In the genomic region with DNA sequence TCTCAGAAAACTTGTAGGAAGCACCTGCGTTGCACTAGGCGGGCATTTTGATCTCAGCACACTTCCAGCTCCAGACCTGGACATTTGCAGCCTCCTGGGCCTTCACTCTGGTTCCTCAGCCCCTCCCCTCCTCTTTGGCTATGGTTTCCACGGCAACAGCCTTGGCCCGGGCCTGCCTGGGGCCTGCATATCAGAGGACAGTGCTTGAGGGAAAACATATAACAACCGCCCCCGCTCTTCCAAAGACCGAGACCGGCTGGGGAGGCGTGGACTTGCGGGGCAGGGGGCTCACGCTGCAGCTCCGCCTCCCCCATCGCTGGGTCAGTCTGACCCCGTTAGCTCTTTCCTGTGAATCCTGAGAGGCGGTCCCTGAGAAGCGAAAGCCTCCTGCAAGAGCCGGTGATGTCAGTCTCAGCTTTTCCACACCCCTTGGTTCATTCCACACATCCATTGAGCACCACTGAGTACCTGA, we compare ENCODE assay signal across 1 cellular context.
A peak's percentile ranks its signal among the peaks of the same experiment; 100 is the strongest.
TF ChIP-seq lines count a peak whose summit lies in the region.

No MANE protein-coding gene starts in this region.

TF ChIP-seq in HepG2, 621 proteins besides CTCF, POLR2A, EP300 and RAD21 (continued from another document and continues in another):
- TF ChIP-seq, protein P1, sequence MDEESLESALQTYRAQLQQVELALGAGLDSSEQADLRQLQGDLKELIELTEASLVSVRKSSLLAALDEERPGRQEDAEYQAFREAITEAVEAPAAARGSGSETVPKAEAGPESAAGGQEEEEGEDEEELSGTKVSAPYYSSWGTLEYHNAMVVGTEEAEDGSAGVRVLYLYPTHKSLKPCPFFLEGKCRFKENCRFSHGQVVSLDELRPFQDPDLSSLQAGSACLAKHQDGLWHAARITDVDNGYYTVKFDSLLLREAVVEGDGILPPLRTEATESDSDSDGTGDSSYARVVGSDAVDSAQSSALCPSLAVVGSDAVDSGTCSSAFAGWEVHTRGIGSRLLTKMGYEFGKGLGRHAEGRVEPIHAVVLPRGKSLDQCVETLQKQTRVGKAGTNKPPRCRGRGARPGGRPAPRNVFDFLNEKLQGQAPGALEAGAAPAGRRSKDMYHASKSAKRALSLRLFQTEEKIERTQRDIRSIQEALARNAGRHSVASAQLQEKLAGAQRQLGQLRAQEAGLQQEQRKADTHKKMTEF (CRISPR knock-in tag; IDR thresholded peaks at IDR 0.05), result peak; percentile 57; the same call in 1 of the 2 replicates
- peak; percentile 72; the same call in 1 of the 2 replicates for TF ChIP-seq ZNF747 (CRISPR knock-in tag; IDR thresholded peaks at IDR 0.05; ENCODE audit: borderline replicate concordance)
- no peak for TF ChIP-seq ATF7-NPFF (CRISPR knock-in tag; IDR thresholded peaks at IDR 0.05; ENCODE audit: low read depth)
- TF ChIP-seq ZNF354B (CRISPR knock-in tag; IDR thresholded peaks at IDR 0.05), result 0 out of 2 replicates have a peak, but pooled peaks have one; percentile 39
- peak; percentile 19 for TF ChIP-seq CBX1 (IDR thresholded peaks at IDR 0.05; ENCODE audit: low read depth)
- no peak for TF ChIP-seq SMARCC2 (IDR thresholded peaks at IDR 0.05)
- no peak for TF ChIP-seq ZFP90 (CRISPR knock-in tag; IDR thresholded peaks at IDR 0.05; ENCODE audit: borderline replicate concordance)
- TF ChIP-seq, protein P2, sequence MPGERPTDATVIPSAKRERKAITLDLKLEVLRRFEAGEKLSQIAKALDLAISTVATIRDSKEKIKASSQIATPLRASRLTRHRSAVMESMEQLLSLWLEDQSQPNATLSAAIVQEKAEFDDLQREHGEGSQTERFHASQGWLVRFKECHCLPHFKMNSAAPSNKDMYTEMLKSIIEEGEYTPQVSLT (CRISPR knock-in tag; IDR thresholded peaks at IDR 0.05; ENCODE audit: borderline replicate concordance, low read depth), result no peak
- TF ChIP-seq, protein P3, sequence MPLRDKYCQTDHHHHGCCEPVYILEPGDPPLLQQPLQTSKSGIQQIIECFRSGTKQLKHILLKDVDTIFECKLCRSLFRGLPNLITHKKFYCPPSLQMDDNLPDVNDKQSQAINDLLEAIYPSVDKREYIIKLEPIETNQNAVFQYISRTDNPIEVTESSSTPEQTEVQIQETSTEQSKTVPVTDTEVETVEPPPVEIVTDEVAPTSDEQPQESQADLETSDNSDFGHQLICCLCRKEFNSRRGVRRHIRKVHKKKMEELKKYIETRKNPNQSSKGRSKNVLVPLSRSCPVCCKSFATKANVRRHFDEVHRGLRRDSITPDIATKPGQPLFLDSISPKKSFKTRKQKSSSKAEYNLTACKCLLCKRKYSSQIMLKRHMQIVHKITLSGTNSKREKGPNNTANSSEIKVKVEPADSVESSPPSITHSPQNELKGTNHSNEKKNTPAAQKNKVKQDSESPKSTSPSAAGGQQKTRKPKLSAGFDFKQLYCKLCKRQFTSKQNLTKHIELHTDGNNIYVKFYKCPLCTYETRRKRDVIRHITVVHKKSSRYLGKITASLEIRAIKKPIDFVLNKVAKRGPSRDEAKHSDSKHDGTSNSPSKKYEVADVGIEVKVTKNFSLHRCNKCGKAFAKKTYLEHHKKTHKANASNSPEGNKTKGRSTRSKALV (CRISPR knock-in tag; IDR thresholded peaks at IDR 0.05), result no peak
- TF ChIP-seq MXI1 (IDR thresholded peaks at IDR 0.05; ENCODE audit: borderline replicate concordance, low read depth, low read length), result peak; percentile 23; the same call in 1 of the 3 replicates
- TF ChIP-seq, protein P4, sequence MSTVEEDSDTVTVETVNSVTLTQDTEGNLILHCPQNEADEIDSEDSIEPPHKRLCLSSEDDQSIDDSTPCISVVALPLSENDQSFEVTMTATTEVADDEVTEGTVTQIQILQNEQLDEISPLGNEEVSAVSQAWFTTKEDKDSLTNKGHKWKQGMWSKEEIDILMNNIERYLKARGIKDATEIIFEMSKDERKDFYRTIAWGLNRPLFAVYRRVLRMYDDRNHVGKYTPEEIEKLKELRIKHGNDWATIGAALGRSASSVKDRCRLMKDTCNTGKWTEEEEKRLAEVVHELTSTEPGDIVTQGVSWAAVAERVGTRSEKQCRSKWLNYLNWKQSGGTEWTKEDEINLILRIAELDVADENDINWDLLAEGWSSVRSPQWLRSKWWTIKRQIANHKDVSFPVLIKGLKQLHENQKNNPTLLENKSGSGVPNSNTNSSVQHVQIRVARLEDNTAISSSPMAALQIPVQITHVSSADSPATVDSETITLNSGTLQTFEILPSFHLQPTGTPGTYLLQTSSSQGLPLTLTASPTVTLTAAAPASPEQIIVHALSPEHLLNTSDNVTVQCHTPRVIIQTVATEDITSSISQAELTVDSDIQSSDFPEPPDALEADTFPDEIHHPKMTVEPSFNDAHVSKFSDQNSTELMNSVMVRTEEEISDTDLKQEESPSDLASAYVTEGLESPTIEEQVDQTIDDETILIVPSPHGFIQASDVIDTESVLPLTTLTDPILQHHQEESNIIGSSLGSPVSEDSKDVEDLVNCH (CRISPR knock-in tag; IDR thresholded peaks at IDR 0.05), result no peak
- TF ChIP-seq, protein P5, sequence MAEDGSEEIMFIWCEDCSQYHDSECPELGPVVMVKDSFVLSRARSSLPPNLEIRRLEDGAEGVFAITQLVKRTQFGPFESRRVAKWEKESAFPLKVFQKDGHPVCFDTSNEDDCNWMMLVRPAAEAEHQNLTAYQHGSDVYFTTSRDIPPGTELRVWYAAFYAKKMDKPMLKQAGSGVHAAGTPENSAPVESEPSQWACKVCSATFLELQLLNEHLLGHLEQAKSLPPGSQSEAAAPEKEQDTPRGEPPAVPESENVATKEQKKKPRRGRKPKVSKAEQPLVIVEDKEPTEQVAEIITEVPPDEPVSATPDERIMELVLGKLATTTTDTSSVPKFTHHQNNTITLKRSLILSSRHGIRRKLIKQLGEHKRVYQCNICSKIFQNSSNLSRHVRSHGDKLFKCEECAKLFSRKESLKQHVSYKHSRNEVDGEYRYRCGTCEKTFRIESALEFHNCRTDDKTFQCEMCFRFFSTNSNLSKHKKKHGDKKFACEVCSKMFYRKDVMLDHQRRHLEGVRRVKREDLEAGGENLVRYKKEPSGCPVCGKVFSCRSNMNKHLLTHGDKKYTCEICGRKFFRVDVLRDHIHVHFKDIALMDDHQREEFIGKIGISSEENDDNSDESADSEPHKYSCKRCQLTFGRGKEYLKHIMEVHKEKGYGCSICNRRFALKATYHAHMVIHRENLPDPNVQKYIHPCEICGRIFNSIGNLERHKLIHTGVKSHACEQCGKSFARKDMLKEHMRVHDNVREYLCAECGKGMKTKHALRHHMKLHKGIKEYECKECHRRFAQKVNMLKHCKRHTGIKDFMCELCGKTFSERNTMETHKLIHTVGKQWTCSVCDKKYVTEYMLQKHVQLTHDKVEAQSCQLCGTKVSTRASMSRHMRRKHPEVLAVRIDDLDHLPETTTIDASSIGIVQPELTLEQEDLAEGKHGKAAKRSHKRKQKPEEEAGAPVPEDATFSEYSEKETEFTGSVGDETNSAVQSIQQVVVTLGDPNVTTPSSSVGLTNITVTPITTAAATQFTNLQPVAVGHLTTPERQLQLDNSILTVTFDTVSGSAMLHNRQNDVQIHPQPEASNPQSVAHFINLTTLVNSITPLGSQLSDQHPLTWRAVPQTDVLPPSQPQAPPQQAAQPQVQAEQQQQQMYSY (CRISPR knock-in tag; IDR thresholded peaks at IDR 0.05), result no peak
- peak; percentile 88 for TF ChIP-seq RFX3 (CRISPR knock-in tag; IDR thresholded peaks at IDR 0.05)
- TF ChIP-seq, protein P6, sequence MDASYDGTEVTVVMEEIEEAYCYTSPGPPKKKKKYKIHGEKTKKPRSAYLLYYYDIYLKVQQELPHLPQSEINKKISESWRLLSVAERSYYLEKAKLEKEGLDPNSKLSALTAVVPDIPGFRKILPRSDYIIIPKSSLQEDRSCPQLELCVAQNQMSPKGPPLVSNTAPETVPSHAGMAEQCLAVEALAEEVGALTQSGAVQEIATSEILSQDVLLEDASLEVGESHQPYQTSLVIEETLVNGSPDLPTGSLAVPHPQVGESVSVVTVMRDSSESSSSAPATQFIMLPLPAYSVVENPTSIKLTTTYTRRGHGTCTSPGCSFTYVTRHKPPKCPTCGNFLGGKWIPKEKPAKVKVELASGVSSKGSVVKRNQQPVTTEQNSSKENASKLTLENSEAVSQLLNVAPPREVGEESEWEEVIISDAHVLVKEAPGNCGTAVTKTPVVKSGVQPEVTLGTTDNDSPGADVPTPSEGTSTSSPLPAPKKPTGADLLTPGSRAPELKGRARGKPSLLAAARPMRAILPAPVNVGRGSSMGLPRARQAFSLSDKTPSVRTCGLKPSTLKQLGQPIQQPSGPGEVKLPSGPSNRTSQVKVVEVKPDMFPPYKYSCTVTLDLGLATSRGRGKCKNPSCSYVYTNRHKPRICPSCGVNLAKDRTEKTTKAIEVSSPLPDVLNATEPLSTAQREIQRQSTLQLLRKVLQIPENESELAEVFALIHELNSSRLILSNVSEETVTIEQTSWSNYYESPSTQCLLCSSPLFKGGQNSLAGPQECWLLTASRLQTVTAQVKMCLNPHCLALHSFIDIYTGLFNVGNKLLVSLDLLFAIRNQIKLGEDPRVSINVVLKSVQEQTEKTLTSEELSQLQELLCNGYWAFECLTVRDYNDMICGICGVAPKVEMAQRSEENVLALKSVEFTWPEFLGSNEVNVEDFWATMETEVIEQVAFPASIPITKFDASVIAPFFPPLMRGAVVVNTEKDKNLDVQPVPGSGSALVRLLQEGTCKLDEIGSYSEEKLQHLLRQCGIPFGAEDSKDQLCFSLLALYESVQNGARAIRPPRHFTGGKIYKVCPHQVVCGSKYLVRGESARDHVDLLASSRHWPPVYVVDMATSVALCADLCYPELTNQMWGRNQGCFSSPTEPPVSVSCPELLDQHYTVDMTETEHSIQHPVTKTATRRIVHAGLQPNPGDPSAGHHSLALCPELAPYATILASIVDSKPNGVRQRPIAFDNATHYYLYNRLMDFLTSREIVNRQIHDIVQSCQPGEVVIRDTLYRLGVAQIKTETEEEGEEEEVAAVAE (CRISPR knock-in tag; IDR thresholded peaks at IDR 0.05; ENCODE audit: borderline replicate concordance), result peak; percentile 16; the same call in 1 of the 2 replicates
- TF ChIP-seq REXO4 (CRISPR knock-in tag; IDR thresholded peaks at IDR 0.05; ENCODE audit: borderline replicate concordance), result no peak
- TF ChIP-seq, protein P7, sequence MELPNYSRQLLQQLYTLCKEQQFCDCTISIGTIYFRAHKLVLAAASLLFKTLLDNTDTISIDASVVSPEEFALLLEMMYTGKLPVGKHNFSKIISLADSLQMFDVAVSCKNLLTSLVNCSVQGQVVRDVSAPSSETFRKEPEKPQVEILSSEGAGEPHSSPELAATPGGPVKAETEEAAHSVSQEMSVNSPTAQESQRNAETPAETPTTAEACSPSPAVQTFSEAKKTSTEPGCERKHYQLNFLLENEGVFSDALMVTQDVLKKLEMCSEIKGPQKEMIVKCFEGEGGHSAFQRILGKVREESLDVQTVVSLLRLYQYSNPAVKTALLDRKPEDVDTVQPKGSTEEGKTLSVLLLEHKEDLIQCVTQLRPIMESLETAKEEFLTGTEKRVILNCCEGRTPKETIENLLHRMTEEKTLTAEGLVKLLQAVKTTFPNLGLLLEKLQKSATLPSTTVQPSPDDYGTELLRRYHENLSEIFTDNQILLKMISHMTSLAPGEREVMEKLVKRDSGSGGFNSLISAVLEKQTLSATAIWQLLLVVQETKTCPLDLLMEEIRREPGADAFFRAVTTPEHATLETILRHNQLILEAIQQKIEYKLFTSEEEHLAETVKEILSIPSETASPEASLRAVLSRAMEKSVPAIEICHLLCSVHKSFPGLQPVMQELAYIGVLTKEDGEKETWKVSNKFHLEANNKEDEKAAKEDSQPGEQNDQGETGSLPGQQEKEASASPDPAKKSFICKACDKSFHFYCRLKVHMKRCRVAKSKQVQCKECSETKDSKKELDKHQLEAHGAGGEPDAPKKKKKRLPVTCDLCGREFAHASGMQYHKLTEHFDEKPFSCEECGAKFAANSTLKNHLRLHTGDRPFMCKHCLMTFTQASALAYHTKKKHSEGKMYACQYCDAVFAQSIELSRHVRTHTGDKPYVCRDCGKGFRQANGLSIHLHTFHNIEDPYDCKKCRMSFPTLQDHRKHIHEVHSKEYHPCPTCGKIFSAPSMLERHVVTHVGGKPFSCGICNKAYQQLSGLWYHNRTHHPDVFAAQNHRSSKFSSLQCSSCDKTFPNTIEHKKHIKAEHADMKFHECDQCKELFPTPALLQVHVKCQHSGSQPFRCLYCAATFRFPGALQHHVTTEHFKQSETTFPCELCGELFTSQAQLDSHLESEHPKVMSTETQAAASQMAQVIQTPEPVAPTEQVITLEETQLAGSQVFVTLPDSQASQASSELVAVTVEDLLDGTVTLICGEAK (IDR thresholded peaks at IDR 0.05), result no peak
- TF ChIP-seq, protein P7 (CRISPR knock-in tag; IDR thresholded peaks at IDR 0.05), result peak; percentile 28; the same call in 1 of the 2 replicates
- TF ChIP-seq, protein P8, sequence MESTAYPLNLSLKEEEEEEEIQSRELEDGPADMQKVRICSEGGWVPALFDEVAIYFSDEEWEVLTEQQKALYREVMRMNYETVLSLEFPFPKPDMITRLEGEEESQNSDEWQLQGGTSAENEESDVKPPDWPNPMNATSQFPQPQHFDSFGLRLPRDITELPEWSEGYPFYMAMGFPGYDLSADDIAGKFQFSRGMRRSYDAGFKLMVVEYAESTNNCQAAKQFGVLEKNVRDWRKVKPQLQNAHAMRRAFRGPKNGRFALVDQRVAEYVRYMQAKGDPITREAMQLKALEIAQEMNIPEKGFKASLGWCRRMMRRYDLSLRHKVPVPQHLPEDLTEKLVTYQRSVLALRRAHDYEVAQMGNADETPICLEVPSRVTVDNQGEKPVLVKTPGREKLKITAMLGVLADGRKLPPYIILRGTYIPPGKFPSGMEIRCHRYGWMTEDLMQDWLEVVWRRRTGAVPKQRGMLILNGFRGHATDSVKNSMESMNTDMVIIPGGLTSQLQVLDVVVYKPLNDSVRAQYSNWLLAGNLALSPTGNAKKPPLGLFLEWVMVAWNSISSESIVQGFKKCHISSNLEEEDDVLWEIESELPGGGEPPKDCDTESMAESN (CRISPR knock-in tag; conservative IDR thresholded peaks at IDR 0.05), result no peak
